10 cellular contexts compared by ENCODE assay signal in genomic region chr11:62806611-62807121, GRCh38. TPM values are rescaled to one million over a fixed set of nuclear protein-coding genes. Genes with fewer than 3 reads are reported as not detected.
DNase-seq lines count a peak whose midpoint lies in the region; ATAC-seq and TF ChIP-seq lines count a peak whose summit lies in the region.
"Had no signal": no experiment of that assay in that cellular context is flagged by ENCODE, and none has a peak within 500 bp of the region (broad histone marks: within the 10 kb centered on the region; RNA-seq: fewer than 3 reads in every experiment).

No MANE protein-coding gene starts in this region.

- H3K27ac Mint-ChIP-seq in activated T-cell treated with anti-CD3 and anti-CD28 coated beads, Interleukin-2, amount 50 U/mL, for 24 hours = peak overlapping the region; percentile 99
- H3K27ac Mint-ChIP-seq in activated naive CD8-positive, alpha-beta T cell = no peak overlapping the region

- no peaks in the 10 kb centered on the region for H3K27me3 Mint-ChIP-seq in activated T-cell treated with anti-CD3 and anti-CD28 coated beads, Interleukin-2, amount 50 U/mL, for 24 hours
- H3K27me3 Mint-ChIP-seq in activated naive CD8-positive, alpha-beta T cell = no peaks in the 10 kb centered on the region

- TF ChIP-seq EP300 in transverse colon (IDR thresholded peaks at IDR 0.05; ENCODE audit: low read depth) = no peak

- peak overlapping the region; percentile 100 for H3K4me3 Mint-ChIP-seq in activated T-cell treated with anti-CD3 and anti-CD28 coated beads, Interleukin-2, amount 50 U/mL, for 24 hours
- peak overlapping the region; percentile 99 for H3K4me3 Mint-ChIP-seq in activated naive CD8-positive, alpha-beta T cell

- DNase-seq in activated T-cell treated with anti-CD3 and anti-CD28 coated beads, Interleukin-2, amount 50 U/mL, for 24 hours = no peak
- no peak for DNase-seq in activated T-cell treated with anti-CD3 and anti-CD28 coated beads, Interleukin-2, amount 50 U/mL, for 48 hours
- DNase-seq in transverse colon (peak; percentile 10), NCI-H1694 treated with DMSO at 0.1 percent for 48 hours (lab: John Stamatoyannopoulos, UW) (no peak)
- DNase-seq: DMS 273 treated with DMSO at 0.1 percent for 48 hours had no signal

- no peaks in the 10 kb centered on the region for H3K9me3 Mint-ChIP-seq in activated T-cell treated with anti-CD3 and anti-CD28 coated beads, Interleukin-2, amount 50 U/mL, for 24 hours
- no peaks in the 10 kb centered on the region for H3K9me3 Mint-ChIP-seq in activated naive CD8-positive, alpha-beta T cell (ENCODE audit: low read depth)

- H3K4me3 ChIP-seq in iPS-20b (ENCODE audit: low read length) (peak overlapping the region; percentile 95), transverse colon (no peak overlapping the region)

- in situ Hi-C loops in transverse colon (cut with MboI; ENCODE audit: low pct_ligation_motif_present in 1 of 4, low pct_unique_long_range_greater_than_20kb in 1 of 4, low sequenced_read_pairs in 3 of 4) = no loop called here

- WGBS in transverse colon (ENCODE audit: low coverage in 1 of 2), 2 donors = 89% methylated on average over 5 of the region's 5 CpGs; no CpG with 5 or more reads in 1 of the 2 donors

- H3K4me1 ChIP-seq in iPS-20b (ENCODE audit: insufficient read depth, low read length) = 0 out of 2 replicates have a peak, but pooled peaks cover 2% of the 10 kb centered on the region
- H3K4me1 ChIP-seq in transverse colon = peaks cover 7 to 22% (median 19%) of the 10 kb centered on the region in 4 donors

- no peak for TF ChIP-seq POLR2A in transverse colon (IDR thresholded peaks at IDR 0.05)

- peaks cover 44% of the 10 kb centered on the region for H3K36me3 Mint-ChIP-seq in activated T-cell treated with anti-CD3 and anti-CD28 coated beads, Interleukin-2, amount 50 U/mL, for 24 hours (ENCODE audit: low read depth)
- peaks cover 2% of the 10 kb centered on the region for H3K36me3 Mint-ChIP-seq in activated naive CD8-positive, alpha-beta T cell

- ATAC-seq in HG02981 (IDR thresholded peaks at IDR 0.05; ENCODE audit: unreplicated experiment) = no peak
- no peak for ATAC-seq in HG02970 (IDR thresholded peaks at IDR 0.05; ENCODE audit: low FRiP score, unreplicated experiment)

- intact Hi-C loops in transverse colon (cut with DNase I; ENCODE audit: low total_unique reads) = no loop called here

- peaks cover 41% of the 10 kb centered on the region for H3K4me1 Mint-ChIP-seq in activated T-cell treated with anti-CD3 and anti-CD28 coated beads, Interleukin-2, amount 50 U/mL, for 24 hours (ENCODE audit: low read depth)
- H3K4me1 Mint-ChIP-seq in activated naive CD8-positive, alpha-beta T cell (ENCODE audit: low read depth) = peaks cover 33% of the 10 kb centered on the region

- no peak overlapping the region; the same call in 1 of the 2 replicates for H3K9ac ChIP-seq in iPS-20b (ENCODE audit: low read depth, low read length)

- no peak for TF ChIP-seq CTCF in transverse colon (IDR thresholded peaks at IDR 0.05)

- H3K27me3 ChIP-seq in iPS-20b (ENCODE audit: insufficient read depth, low read length) (no peaks in the 10 kb centered on the region), transverse colon (no peaks in the 10 kb centered on the region)

- H3K9me3 ChIP-seq in iPS-20b (ENCODE audit: insufficient read depth, low read depth, low read length) = no peaks in the 10 kb centered on the region
- no peaks in the 10 kb centered on the region for H3K9me3 ChIP-seq in transverse colon

- H3K36me3 ChIP-seq in iPS-20b (ENCODE audit: insufficient read depth, low read depth, low read length) (peaks cover 20% of the 10 kb centered on the region), transverse colon (peaks cover 0 to 16% (median 7%) of the 10 kb centered on the region in 4 donors)

- H3K27ac ChIP-seq in iPS-20b (ENCODE audit: low read length) (no peak overlapping the region), transverse colon (peak overlapping the region; percentile 95 to 99 (median 96))

RNA-seq across cellular contexts. Expression of gene NXF1, which starts 1.4 kb away (rescaled TPM):
- 100 to 1,000 TPM in 1 of 4 donors, 10 to 100 TPM in 3; 38.2 to 134 (median 60.0) TPM for total RNA-seq in transverse colon

RNA-seq across cellular contexts. Expression of gene TMEM223, which starts 14.9 kb away (rescaled TPM):
- total RNA-seq in transverse colon = 10 to 100 TPM; 10.1 to 42.1 (median 29.6) TPM

RNA-seq across cellular contexts. Expression of gene TMEM179B, which starts 19.5 kb away (rescaled TPM):
- total RNA-seq in transverse colon = 100 to 1,000 TPM in 2 of 4 donors, 10 to 100 TPM in 2; 65.9 to 112 (median 89.8) TPM

RNA-seq across cellular contexts. Expression of gene STX5, which starts 25.2 kb away (rescaled TPM):
- 10 to 100 TPM; 15.3 to 62.5 (median 30.2) TPM for total RNA-seq in transverse colon

RNA-seq across cellular contexts. Expression of gene TEX54, which starts 26.0 kb away (rescaled TPM):
- not detected for total RNA-seq in transverse colon
- total RNA-seq: lung microvascular endothelial cell had no signal
